ENCODE assay signal across 8 cellular contexts in genomic region chr5:135578685-135579341, GRCh38. TPM values are rescaled to one million over a fixed set of nuclear protein-coding genes. Genes with fewer than 3 reads are reported as not detected.
A peak's percentile ranks its signal among the peaks of the same experiment; 100 is the strongest.
DNase-seq lines count a peak whose midpoint lies in the region; ATAC-seq and TF ChIP-seq lines count a peak whose summit lies in the region.

TSS of gene CXCL14 (minus strand) at chr5:135578991. CDS start at chr5:135578778, 213 bp downstream.

- peaks cover 5% of the 10 kb centered on the region for H3K4me1 Mint-ChIP-seq in stimulated activated effector memory CD8-positive, alpha-beta T cell treated with anti-CD3 and anti-CD28 coated beads, Interleukin-12 subunit alpha, Interleukin-12 subunit beta, amount 100 ng/mL, for 72 hours

- intact Hi-C loops in ovary (cut with DNase I) = no loop called here

- no peak within 1 kb of the TSS for H3K4me3 Mint-ChIP-seq in stimulated activated effector memory CD8-positive, alpha-beta T cell treated with anti-CD3 and anti-CD28 coated beads, Interleukin-12 subunit alpha, Interleukin-12 subunit beta, amount 100 ng/mL, for 72 hours

- no peak within 1 kb of the TSS for H3K27ac Mint-ChIP-seq in stimulated activated effector memory CD8-positive, alpha-beta T cell treated with anti-CD3 and anti-CD28 coated beads, Interleukin-12 subunit alpha, Interleukin-12 subunit beta, amount 100 ng/mL, for 72 hours

- H3K36me3 ChIP-seq in ovary = no peaks in the 10 kb centered on the region

- H3K9me3 Mint-ChIP-seq in stimulated activated effector memory CD8-positive, alpha-beta T cell treated with anti-CD3 and anti-CD28 coated beads, Interleukin-12 subunit alpha, Interleukin-12 subunit beta, amount 100 ng/mL, for 72 hours = no peaks in the 10 kb centered on the region

- H3K9me3 ChIP-seq in iPS-18c (ENCODE audit: control insufficient read depth, insufficient read depth, low read length) (no peaks in the 10 kb centered on the region), ovary (no peaks in the 10 kb centered on the region)

- no peak for TF ChIP-seq EP300 in ovary (IDR thresholded peaks at IDR 0.05)

- H3K4me3 ChIP-seq in iPS-18c (ENCODE audit: insufficient read depth, low read depth, low read length) (peak within 1 kb of the TSS; percentile 63), ovary (no peak within 1 kb of the TSS)

- no peaks in the 10 kb centered on the region for H3K4me1 ChIP-seq in ovary (ENCODE audit: insufficient read depth)

- TF ChIP-seq CTCF in ovary (IDR thresholded peaks at IDR 0.05) = no peak

- 1 to 2% (median 2%) methylated on average over 41 to 68 of the region's 68 CpGs for WGBS in ovary, 3 donors

- no peaks in the 10 kb centered on the region for H3K27me3 ChIP-seq in ovary

- TF ChIP-seq POLR2A in ovary (IDR thresholded peaks at IDR 0.05) = no peak

- H3K27ac ChIP-seq in ovary = no peak within 1 kb of the TSS

- ATAC-seq in stimulated activated effector memory CD8-positive, alpha-beta T cell treated with anti-CD3 and anti-CD28 coated beads, Interleukin-12 subunit alpha, Interleukin-12 subunit beta, amount 100 ng/mL, for 72 hours = peak; percentile 7
- no peak for ATAC-seq in GM21717 (IDR thresholded peaks at IDR 0.05; ENCODE audit: unreplicated experiment)

- peak; percentile 56 for DNase-seq in stimulated activated CD4-positive, alpha-beta T cell treated with anti-CD3 and anti-CD28 coated beads, Interleukin-15, amount 100 ng/mL, for 24 hours
- no peak for DNase-seq in stimulated activated CD4-positive, alpha-beta T cell treated with anti-CD3 and anti-CD28 coated beads, Interleukin-4, amount 100 ng/mL, for 4 hours
- DNase-seq in astrocyte of the hippocampus (ENCODE audit: low read depth, low spot score) (peak; percentile 95), T-helper 1 cell (no peak), ovary (no peak)
- no peak for DNase-seq in stimulated activated effector memory CD8-positive, alpha-beta T cell treated with anti-CD3 and anti-CD28 coated beads, Interleukin-12 subunit alpha, Interleukin-12 subunit beta, amount 100 ng/mL, for 72 hours (ENCODE audit: low spot score in 2 of 2)

- no peaks in the 10 kb centered on the region for H3K36me3 Mint-ChIP-seq in stimulated activated effector memory CD8-positive, alpha-beta T cell treated with anti-CD3 and anti-CD28 coated beads, Interleukin-12 subunit alpha, Interleukin-12 subunit beta, amount 100 ng/mL, for 72 hours

RNA-seq across cellular contexts. Expression of gene CXCL14, which starts in this region (rescaled TPM):
- total RNA-seq in ovary = 1 to 10 TPM in 6 of 7 donors, under 1 TPM in 1; 0.58 to 5.4 (median 2.8) TPM
- 10 to 100 TPM in 1 of 2 donors, under 1 TPM in 1; 0.10 to 23.3 TPM for polyA plus RNA-seq in ovary

Comparison
In these comparisons a context has a peak if more than half of its experiments do, and no peak if none do; other contexts are left out.
1. DNase-seq: peak in stimulated activated CD4-positive, alpha-beta T cell treated with anti-CD3 and anti-CD28 coated beads, Interleukin-15, amount 100 ng/mL, for 24 hours (single experiment) and astrocyte of the hippocampus (single experiment); none in stimulated activated CD4-positive, alpha-beta T cell treated with anti-CD3 and anti-CD28 coated beads, Interleukin-4, amount 100 ng/mL, for 4 hours (0 of 2), stimulated activated effector memory CD8-positive, alpha-beta T cell treated with anti-CD3 and anti-CD28 coated beads, Interleukin-12 subunit alpha, Interleukin-12 subunit beta, amount 100 ng/mL, for 72 hours (0 of 2), T-helper 1 cell (0 of 5) and ovary (0 of 5).